9 cellular contexts compared by ENCODE assay signal in the genomic region with DNA sequence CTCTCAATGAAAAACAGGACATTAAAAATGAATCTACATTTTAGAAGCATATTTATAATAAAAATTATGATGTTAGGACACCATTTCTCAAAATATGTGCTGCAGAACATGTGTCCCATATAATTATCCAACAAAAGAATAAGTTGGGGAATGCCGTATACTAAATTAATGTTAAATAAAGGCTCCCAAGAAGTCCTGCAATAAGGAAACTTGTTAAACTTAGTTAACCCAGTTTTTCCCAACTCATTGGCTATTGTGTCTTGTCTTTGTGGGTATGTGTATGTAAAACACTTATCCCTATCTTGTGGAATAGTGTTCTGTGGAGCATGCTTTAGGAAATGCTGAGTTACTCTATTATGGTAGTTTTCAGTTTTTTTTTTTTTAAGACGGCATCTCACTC. TPM values are rescaled to one million over a fixed set of nuclear protein-coding genes. Genes with fewer than 3 reads are reported as not detected.
"Had no signal": no experiment of that assay in that cellular context is flagged by ENCODE, and none has a peak within 500 bp of the region (broad histone marks: within the 10 kb centered on the region; RNA-seq: fewer than 3 reads in every experiment).

No MANE protein-coding gene starts in this region.

- FAIRE-seq: G401.6, GM12878, GM12891, GM12892, GM18507, GM19239 had no signal

- H3K4me3 ChIP-seq: GM12878 had no signal

- ATAC-seq: GM12878 had no signal

- DNase-seq: GDM1, GF-D8 had no signal

RNA-seq across cellular contexts. Expression of a gene that starts 25.6 kb away (rescaled TPM):
- total RNA-seq: G401, GM12878 had no signal
- polyA plus RNA-seq: GM12878 had no signal
